ENCODE assay signal across 10 cellular contexts in genomic region chr1:36159614-36160387, GRCh38. TPM values are rescaled to one million over a fixed set of nuclear protein-coding genes. Genes with fewer than 3 reads are reported as not detected.
DNase-seq lines count a peak whose midpoint lies in the region; FAIRE-seq and TF ChIP-seq lines count a peak whose summit lies in the region.
"Had no signal": no experiment of that assay in that cellular context is flagged by ENCODE, and none has a peak within 500 bp of the region (broad histone marks: within the 10 kb centered on the region; RNA-seq: fewer than 3 reads in every experiment).

No MANE protein-coding gene starts in this region.

- peak overlapping the region in 2 of 4 donors; percentile 41 to 52 for H3K4me3 ChIP-seq in Peyer's patch
- no peak overlapping the region for H3K4me3 ChIP-seq in endothelial cell of umbilical vein (replicated peaks in 1 of 3; ENCODE audit: insufficient read depth in 1 of 3, low read depth in 1 of 3, low read length in 3 of 3)
- no peak overlapping the region for H3K4me3 ChIP-seq in parathyroid adenoma (ENCODE audit: low read depth, low read length)

- H3K4me1 ChIP-seq in Peyer's patch (peaks cover 0 to 61% (median 50%) of the 10 kb centered on the region in 4 donors), endothelial cell of umbilical vein (ENCODE audit: control insufficient read depth, extremely low read depth, insufficient read depth, low read length) (peaks cover 58% of the 10 kb centered on the region), parathyroid adenoma (peaks cover 7% of the 10 kb centered on the region)

- H3K4me2 ChIP-seq in endothelial cell of umbilical vein (ENCODE audit: insufficient read depth, low read length) (peak overlapping the region; percentile 87), parathyroid adenoma (ENCODE audit: low read length) (no peak overlapping the region)

- peak overlapping the region; percentile 96 to 99 (median 98) for H3K27ac Mint-ChIP-seq in CD14-positive monocyte

- H3K36me3 ChIP-seq in Peyer's patch (no peaks in the 10 kb centered on the region), endothelial cell of umbilical vein (ENCODE audit: control insufficient read depth in 2 of 2, extremely low read depth in 1 of 2, insufficient read depth in 2 of 2, low read length in 2 of 2) (no peaks in the 10 kb centered on the region), parathyroid adenoma (ENCODE audit: control insufficient read depth, insufficient read depth, low read length) (no peaks in the 10 kb centered on the region)

- H3K27me3 ChIP-seq in Peyer's patch (no peaks in the 10 kb centered on the region), endothelial cell of umbilical vein (ENCODE audit: control insufficient read depth in 2 of 2, insufficient read depth in 2 of 2, low read length in 2 of 2) (no peaks in the 10 kb centered on the region), parathyroid adenoma (ENCODE audit: control insufficient read depth, insufficient read depth, low read length) (no peaks in the 10 kb centered on the region)

- H3K9me3 Mint-ChIP-seq in CD14-positive monocyte: peaks cover 0 to 3% (median 0%) of the 10 kb centered on the region in 7 donors

- H3K27ac ChIP-seq in Peyer's patch (peak overlapping the region; percentile 78 to 100 (median 84)), endothelial cell of umbilical vein (ENCODE audit: insufficient read depth, low read depth, low read length) (peak overlapping the region; percentile 97), parathyroid adenoma (peak overlapping the region; percentile 73)

- no peaks in the 10 kb centered on the region for H3K9me1 ChIP-seq in endothelial cell of umbilical vein (replicated peaks; ENCODE audit: control insufficient read depth, extremely low read depth, insufficient read depth, low read length)

- TF ChIP-seq CTCF in CD14-positive monocyte (IDR thresholded peaks at IDR 0.05) (no peak), Peyer's patch (IDR thresholded peaks at IDR 0.05) (no peak), endothelial cell of umbilical vein (IDR thresholded peaks at IDR 0.05; ENCODE audit: extremely low read depth in 1 of 2, insufficient read depth in 1 of 2, low read depth in 1 of 2, low read length in 2 of 2) (no peak), parathyroid adenoma (IDR thresholded peaks at IDR 0.05) (no peak)

- no peak overlapping the region for H2AFZ ChIP-seq in endothelial cell of umbilical vein (ENCODE audit: low read depth, low read length)
- H2AFZ ChIP-seq in parathyroid adenoma: no peak overlapping the region

- DNase-seq in CD14-positive monocyte (ENCODE audit: low spot score): no peak
- DNase-seq in Peyer's patch: no peak
- DNase-seq in endothelial cell of umbilical vein (ENCODE audit: low read depth, low spot score): no peak
- DNase-seq in amniotic stem cell (lab: John Stamatoyannopoulos, UW): no peak
- no peak for DNase-seq in NCI-H1436 (lab: John Stamatoyannopoulos, UW)
- no peak for DNase-seq in NCI-H1048 (lab: John Stamatoyannopoulos, UW)
- no peak for DNase-seq in T-helper 9 cell
- DNase-seq: stimulated activated CD4-positive, alpha-beta T cell treated with anti-CD3 and anti-CD28 coated beads, Interleukin-4, amount 100 ng/mL, for 4 hours; SW 1271 had no signal

- H3K79me2 ChIP-seq in endothelial cell of umbilical vein (ENCODE audit: control insufficient read depth, insufficient read depth, low read length) (peaks cover 88% of the 10 kb centered on the region), parathyroid adenoma (peaks cover 21% of the 10 kb centered on the region)

- no peak for FAIRE-seq in endothelial cell of umbilical vein (lab: Jason Lieb, UNC)

- H3K9ac ChIP-seq in endothelial cell of umbilical vein (replicated peaks; ENCODE audit: extremely low read depth, insufficient read depth, low read length) (peak overlapping the region; percentile 90), parathyroid adenoma (no peak overlapping the region)

- H3K4me3 Mint-ChIP-seq in CD14-positive monocyte: peak overlapping the region; percentile 84 to 91

- peaks cover 36 to 39% of the 10 kb centered on the region in 2 donors for H3K36me3 Mint-ChIP-seq in CD14-positive monocyte

- H3K9me3 ChIP-seq in Peyer's patch: no peaks in the 10 kb centered on the region
- no peaks in the 10 kb centered on the region for H3K9me3 ChIP-seq in endothelial cell of umbilical vein (replicated peaks; ENCODE audit: control insufficient read depth, insufficient read depth, low read length)
- no peaks in the 10 kb centered on the region for H3K9me3 ChIP-seq in parathyroid adenoma (ENCODE audit: control insufficient read depth, low read length)

- CTCF ChIA-PET in endothelial cell of umbilical vein (lab: Charles Lee): interaction anchor here (1.1 to 4.8 kb wide), 6 partner anchors 9 to 126 kb away, joined by 3 to 62 read pairs (median 15); partner anchors contain the start of genes THRAP3 and TRAPPC3

- POLR2A ChIA-PET in endothelial cell of umbilical vein (lab: Charles Lee): interaction anchor here (1.8 to 2.8 kb wide), 3 partner anchors 10 to 28 kb away, joined by 9 to 19 read pairs (median 10); partner anchors contain the start of gene TRAPPC3

- intact Hi-C loops in CD14-positive monocyte (cut with micrococcal nuclease) (no loop called here), endothelial cell of umbilical vein (cut with micrococcal nuclease) (no loop called here)

- no peak for TF ChIP-seq POLR2A in Peyer's patch (IDR thresholded peaks at IDR 0.05)
- TF ChIP-seq POLR2A in endothelial cell of umbilical vein (IDR thresholded peaks at IDR 0.05; ENCODE audit: low read depth, low read length): no peak

- peaks cover 0 to 2% (median 2%) of the 10 kb centered on the region in 3 donors for H3K27me3 Mint-ChIP-seq in CD14-positive monocyte (ENCODE audit: low read depth in 3 of 3)

- dilution Hi-C loops in endothelial cell of umbilical vein (cut with MboI; ENCODE audit: extremely low pct_ligation_motif_present, low sequenced_read_pairs): no loop called here

- no TSS peak for BruUV-seq in endothelial cell of umbilical vein (replicated peaks; lab: Mats Ljungman, UMichigan)

- H3K4me1 Mint-ChIP-seq in CD14-positive monocyte: peaks cover 73% of the 10 kb centered on the region

- H4K20me1 ChIP-seq in endothelial cell of umbilical vein (replicated peaks; ENCODE audit: control insufficient read depth, extremely low read depth, insufficient read depth, low read length): peaks cover 2% of the 10 kb centered on the region

TF ChIP-seq in endothelial cell of umbilical vein, 7 proteins besides CTCF, POLR2A, EP300 and RAD21:
- TF ChIP-seq MYC (IDR thresholded peaks at IDR 0.05; ENCODE audit: low read depth, low read length) (no peak), GATA2 (IDR thresholded peaks at IDR 0.05; ENCODE audit: insufficient read depth, insufficient read length, low read depth, low read length) (no peak), JUN (IDR thresholded peaks at IDR 0.05; ENCODE audit: borderline replicate concordance, insufficient read depth, insufficient read length, low read depth) (no peak)

RNA-seq across cellular contexts. Expression of gene MAP7D1, which starts 3.8 kb away (rescaled TPM):
- polyA plus RNA-seq in CD14-positive monocyte (10 to 100 TPM; 12.3 to 13.6 TPM), endothelial cell of umbilical vein (69.7 and 72.8 TPM in 2 replicates)
- total RNA-seq in Peyer's patch (10 to 100 TPM; 38.2 to 62.7 (median 46.4) TPM), endothelial cell of umbilical vein (193 and 199 TPM in 2 replicates)
- polyA plus RNA-seq in endothelial cell of umbilical vein (2011; cell fraction: cytosol; rRNA removed): 83.1 and 87.7 TPM in 2 replicates
- 96.6 and 103 TPM in 2 replicates for polyA plus RNA-seq in endothelial cell of umbilical vein (2011; cell fraction: nucleus; rRNA removed)
- 92.9 and 99.3 TPM in 2 replicates for polyA plus RNA-seq in endothelial cell of umbilical vein (2012)
- 30.7 and 35.9 TPM in 2 replicates for polyA minus RNA-seq in endothelial cell of umbilical vein
- polyA minus RNA-seq in endothelial cell of umbilical vein (2011; cell fraction: cytosol; rRNA and poly(A)+ RNA removed): 29.4 TPM
- 23.7 and 46.5 TPM in 2 replicates for polyA minus RNA-seq in endothelial cell of umbilical vein (2011; cell fraction: nucleus; rRNA and poly(A)+ RNA removed)

RNA-seq across cellular contexts. Expression of gene TRAPPC3, which starts 10.5 kb away (rescaled TPM):
- polyA plus RNA-seq in CD14-positive monocyte (100 to 1,000 TPM; 125 to 136 TPM), endothelial cell of umbilical vein (89.3 and 125 TPM in 2 replicates)
- total RNA-seq in Peyer's patch (100 to 1,000 TPM in 1 of 4 donors, 10 to 100 TPM in 3; 56.2 to 113 (median 73.7) TPM), endothelial cell of umbilical vein (87.7 and 93.4 TPM in 2 replicates)
- polyA plus RNA-seq in endothelial cell of umbilical vein (2011; cell fraction: cytosol; rRNA removed): 108 and 132 TPM in 2 replicates
- polyA plus RNA-seq in endothelial cell of umbilical vein (2011; cell fraction: nucleus; rRNA removed): 63.6 and 73.8 TPM in 2 replicates
- 92.2 and 107 TPM in 2 replicates for polyA plus RNA-seq in endothelial cell of umbilical vein (2012)
- polyA minus RNA-seq in endothelial cell of umbilical vein: 39.8 and 43.5 TPM in 2 replicates
- polyA minus RNA-seq in endothelial cell of umbilical vein (2011; cell fraction: cytosol; rRNA and poly(A)+ RNA removed): 44.3 TPM
- 13.5 and 18.9 TPM in 2 replicates for polyA minus RNA-seq in endothelial cell of umbilical vein (2011; cell fraction: nucleus; rRNA and poly(A)+ RNA removed)

RNA-seq across cellular contexts. Expression of gene COL8A2, which starts 34.8 kb away (rescaled TPM):
- polyA plus RNA-seq in CD14-positive monocyte (1 to 10 TPM in 1 of 2 donors, under 1 TPM in 1; 0.90 to 1.6 TPM), endothelial cell of umbilical vein (1.2 and 1.6 TPM in 2 replicates)
- total RNA-seq in Peyer's patch (1 to 10 TPM in 3 of 4 donors, under 1 TPM in 1; 0.83 to 1.3 (median 1.1) TPM), endothelial cell of umbilical vein (0.78 and 1.3 TPM in 2 replicates)
- 0.83 and 0.97 TPM in 2 replicates for polyA plus RNA-seq in endothelial cell of umbilical vein (2011; cell fraction: cytosol; rRNA removed)
- 0.75 and 0.77 TPM in 2 replicates for polyA plus RNA-seq in endothelial cell of umbilical vein (2011; cell fraction: nucleus; rRNA removed)
- polyA plus RNA-seq in endothelial cell of umbilical vein (2012): 1.4 and 2.9 TPM in 2 replicates
- 0.73 and 1.1 TPM in 2 replicates for polyA minus RNA-seq in endothelial cell of umbilical vein
- polyA minus RNA-seq in endothelial cell of umbilical vein (2011; cell fraction: cytosol; rRNA and poly(A)+ RNA removed): not detected
- polyA minus RNA-seq in endothelial cell of umbilical vein (2011; cell fraction: nucleus; rRNA and poly(A)+ RNA removed): 0.19 TPM in 2 replicates
